In the genomic region with DNA sequence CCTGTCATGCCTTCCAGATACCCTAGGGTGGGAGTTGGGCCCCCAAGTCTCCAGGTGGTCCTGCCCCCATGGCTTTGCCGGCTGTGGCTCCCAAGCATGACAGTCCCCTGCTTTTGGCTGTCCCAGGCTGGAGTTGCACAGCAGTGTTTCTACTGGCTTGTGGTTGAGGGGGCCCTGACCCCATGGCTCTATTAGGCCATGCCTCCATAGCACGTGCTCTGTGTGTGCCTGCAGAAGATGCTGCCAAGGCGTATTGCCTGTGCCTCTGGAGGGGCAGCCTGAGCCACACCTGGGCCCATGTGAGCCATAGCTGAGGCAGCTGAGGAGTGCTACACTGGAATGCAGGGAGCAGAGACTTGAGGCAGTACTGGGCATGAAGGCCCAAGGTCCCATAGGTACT, we compare ENCODE assay signal across 20 cellular contexts. TPM values are rescaled to one million over a fixed set of nuclear protein-coding genes. Genes with fewer than 3 reads are reported as not detected.
"Had no signal": no experiment of that assay in that cellular context is flagged by ENCODE, and none has a peak within 500 bp of the region (broad histone marks: within the 10 kb centered on the region; RNA-seq: fewer than 3 reads in every experiment).

No MANE protein-coding gene starts in this region.

- DNase-seq: Karpas-422, KG1, MG63, NCI-H1092, NCI-H1105 treated with DMSO at 0.1 percent for 48 hours, NCI-H1417 treated with DMSO at 0.1 percent for 48 hours, NCI-H146, NCI-H1694 treated with DMSO at 0.1 percent for 48 hours, NCI-H1930, NCI-H2081, NCI-H2107, NCI-H2227 treated with DMSO at 0.1 percent for 48 hours, NCI-H524 treated with DMSO at 0.1 percent for 48 hours, NCI-H69, NCI-H774, Right ventricle myocardium superior, RPMI8226, SK-N-SH had no signal

RNA-seq across cellular contexts. Expression of a gene that starts 49.9 kb away (rescaled TPM):
- total RNA-seq: NCI-H460, SK-MEL-5 had no signal

RNA-seq across cellular contexts. Expression of a gene that starts 50.0 kb away (rescaled TPM):
- total RNA-seq: NCI-H460, SK-MEL-5 had no signal
